8 cellular contexts compared by ENCODE assay signal in the genomic region with DNA sequence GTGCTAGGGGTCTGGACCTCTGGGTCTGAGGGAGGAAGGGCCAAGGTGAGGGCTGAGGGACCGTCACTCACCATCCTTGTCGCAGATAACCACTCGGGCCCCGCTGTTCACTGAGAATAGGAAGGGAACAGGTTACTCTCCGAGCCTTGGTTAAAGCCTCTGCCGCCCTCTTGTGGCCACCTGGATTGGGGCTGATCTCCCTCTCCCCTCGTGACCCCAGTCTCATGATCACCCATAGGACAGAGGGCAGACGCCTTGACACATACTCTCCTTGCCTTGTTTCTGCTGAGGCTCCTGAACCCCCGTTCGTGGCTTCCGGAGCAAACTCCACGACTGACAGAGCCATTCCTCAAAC. TPM values are rescaled to one million over a fixed set of nuclear protein-coding genes. Genes with fewer than 3 reads are reported as not detected.
A peak's percentile ranks its signal among the peaks of the same experiment; 100 is the strongest.
DNase-seq lines count a peak whose midpoint lies in the region; ATAC-seq, FAIRE-seq and TF ChIP-seq lines count a peak whose summit lies in the region.

No MANE protein-coding gene starts in this region.

- peaks cover 12% of the 10 kb centered on the region for H3K36me3 ChIP-seq in mesodermal cell (ENCODE audit: control insufficient read depth, insufficient read depth, low read length)

- CTCF ChIA-PET in activated CD8-positive, alpha-beta memory T cell treated with anti-CD3 and anti-CD28 coated beads, Interleukin-2, amount 10 ng/mL, durations not matched to agents 7 days and 5 days (lab: Charles Lee), result interaction anchor here (0.7 to 3.7 kb wide), 19 partner anchors 9 to 190 kb away, joined by 3 to 65 read pairs (median 4); a partner anchor contains a TSS

- WGBS in mesodermal cell (ENCODE audit: insufficient coverage in 2 of 2), 2 experiments, result 2% methylated on average over 10 to 12 of the region's 12 CpGs

- no peaks in the 10 kb centered on the region for H3K36me3 Mint-ChIP-seq in activated CD8-positive, alpha-beta memory T cell treated with anti-CD3 and anti-CD28 coated beads, Interleukin-2, amount 10 ng/mL, durations not matched to agents 7 days and 5 days
- peaks cover 14% of the 10 kb centered on the region for H3K36me3 Mint-ChIP-seq in endothelial cell (ENCODE audit: low read depth, unreplicated experiment)

- DNase-seq in AG08396 (ENCODE audit: low spot score) (peak; percentile 80), HTR-8/SVneo (ENCODE audit: insufficient read length, low spot score) (peak; percentile 90), NOMO-1 treated with DMSO at 0.1 percent for 48 hours (lab: John Stamatoyannopoulos, UW; ENCODE audit: unreplicated experiment) (peak; percentile 88), endothelial cell (ENCODE audit: low spot score) (peak; percentile 94)
- DNase-seq in activated CD8-positive, alpha-beta memory T cell treated with anti-CD3 and anti-CD28 coated beads, Interleukin-2, amount 10 ng/mL, durations not matched to agents 7 days and 5 days, result peak; percentile 97
- peak; percentile 74 for DNase-seq in stimulated activated CD8-positive, alpha-beta memory T cell treated with anti-CD3 and anti-CD28 coated beads, Interleukin-15, amount 100 ng/mL, for 24 hours (ENCODE audit: low read depth)

- peak; percentile 69 for ATAC-seq in GM19023 (IDR thresholded peaks at IDR 0.05; ENCODE audit: unreplicated experiment)
- peak; percentile 92 for ATAC-seq in activated CD8-positive, alpha-beta memory T cell treated with anti-CD3 and anti-CD28 coated beads, Interleukin-2, amount 10 ng/mL, durations not matched to agents 7 days and 5 days

- peak overlapping the region; percentile 76 for H3K4me3 Mint-ChIP-seq in activated CD8-positive, alpha-beta memory T cell treated with anti-CD3 and anti-CD28 coated beads, Interleukin-2, amount 10 ng/mL, durations not matched to agents 7 days and 5 days
- H3K4me3 Mint-ChIP-seq in endothelial cell (ENCODE audit: unreplicated experiment), result peak overlapping the region; percentile 97

- peaks cover 10% of the 10 kb centered on the region for H3K4me1 ChIP-seq in mesodermal cell (ENCODE audit: control insufficient read depth, insufficient read depth, low read length, poor library complexity, severe bottlenecking)

- no peaks in the 10 kb centered on the region for H3K27me3 Mint-ChIP-seq in activated CD8-positive, alpha-beta memory T cell treated with anti-CD3 and anti-CD28 coated beads, Interleukin-2, amount 10 ng/mL, durations not matched to agents 7 days and 5 days
- H3K27me3 Mint-ChIP-seq in endothelial cell (ENCODE audit: unreplicated experiment), result peaks cover 6% of the 10 kb centered on the region

- peak overlapping the region; percentile 55 for H3K4me3 ChIP-seq in mesodermal cell (ENCODE audit: extremely low read depth, insufficient read depth, low read length, poor library complexity, severe bottlenecking)

- no peaks in the 10 kb centered on the region for H3K9me3 Mint-ChIP-seq in activated CD8-positive, alpha-beta memory T cell treated with anti-CD3 and anti-CD28 coated beads, Interleukin-2, amount 10 ng/mL, durations not matched to agents 7 days and 5 days (ENCODE audit: low read depth)
- no peaks in the 10 kb centered on the region for H3K9me3 Mint-ChIP-seq in endothelial cell (ENCODE audit: unreplicated experiment)

- no peaks in the 10 kb centered on the region for H3K9me3 ChIP-seq in mesodermal cell (ENCODE audit: control insufficient read depth, low read length)

- peak; percentile 69 for TF ChIP-seq CTCF in endothelial cell (IDR thresholded peaks at IDR 0.05; ENCODE audit: unreplicated experiment)

- peak overlapping the region; percentile 93 for H3K27ac ChIP-seq in mesodermal cell (ENCODE audit: low read depth, low read length, severe bottlenecking)

- peak; percentile 77 for FAIRE-seq in HTR-8/SVneo (lab: Jason Lieb, UNC)

- H3K4me1 Mint-ChIP-seq in activated CD8-positive, alpha-beta memory T cell treated with anti-CD3 and anti-CD28 coated beads, Interleukin-2, amount 10 ng/mL, durations not matched to agents 7 days and 5 days, result peaks cover 16% of the 10 kb centered on the region
- H3K4me1 Mint-ChIP-seq in endothelial cell (ENCODE audit: unreplicated experiment), result peaks cover 27% of the 10 kb centered on the region

- peak overlapping the region; percentile 86 for H3K27ac Mint-ChIP-seq in activated CD8-positive, alpha-beta memory T cell treated with anti-CD3 and anti-CD28 coated beads, Interleukin-2, amount 10 ng/mL, durations not matched to agents 7 days and 5 days
- peak overlapping the region; percentile 97 for H3K27ac Mint-ChIP-seq in endothelial cell (ENCODE audit: unreplicated experiment)

RNA-seq across cellular contexts. Expression of a gene that starts 0.6 kb away (rescaled TPM):
- under 1 TPM; 0.38 to 0.59 TPM for total RNA-seq in activated CD8-positive, alpha-beta memory T cell treated with anti-CD3 and anti-CD28 coated beads, Interleukin-2, amount 10 ng/mL, durations not matched to agents 7 days and 5 days
- total RNA-seq in endothelial cell (ENCODE audit: unreplicated experiment), result 65.6 TPM
- 22.6 TPM for polyA plus RNA-seq in mesodermal cell (2013, experiment 1 of 2)
- polyA plus RNA-seq in mesodermal cell (2013, experiment 2 of 2), result 18.3 TPM

RNA-seq across cellular contexts. Expression of a gene that starts 24.9 kb away (rescaled TPM):
- 10 to 100 TPM; 46.7 to 54.6 TPM for total RNA-seq in activated CD8-positive, alpha-beta memory T cell treated with anti-CD3 and anti-CD28 coated beads, Interleukin-2, amount 10 ng/mL, durations not matched to agents 7 days and 5 days
- total RNA-seq in endothelial cell (ENCODE audit: unreplicated experiment), result 35.0 TPM
- polyA plus RNA-seq in mesodermal cell (2013, experiment 1 of 2), result 25.3 TPM
- 22.5 TPM for polyA plus RNA-seq in mesodermal cell (2013, experiment 2 of 2)

RNA-seq across cellular contexts. Expression of a gene that starts 32.7 kb away (rescaled TPM):
- total RNA-seq in activated CD8-positive, alpha-beta memory T cell treated with anti-CD3 and anti-CD28 coated beads, Interleukin-2, amount 10 ng/mL, durations not matched to agents 7 days and 5 days, result 1 to 10 TPM; 2.2 to 5.6 TPM
- total RNA-seq in endothelial cell (ENCODE audit: unreplicated experiment), result 14.1 TPM
- polyA plus RNA-seq in mesodermal cell (2013, experiment 1 of 2), result 20.0 TPM
- 17.7 TPM for polyA plus RNA-seq in mesodermal cell (2013, experiment 2 of 2)

RNA-seq across cellular contexts. Expression of a gene that starts 36.5 kb away (rescaled TPM):
- total RNA-seq in activated CD8-positive, alpha-beta memory T cell treated with anti-CD3 and anti-CD28 coated beads, Interleukin-2, amount 10 ng/mL, durations not matched to agents 7 days and 5 days, result 10 to 100 TPM; 32.1 to 89.7 TPM
- 65.8 TPM for total RNA-seq in endothelial cell (ENCODE audit: unreplicated experiment)
- polyA plus RNA-seq in mesodermal cell (2013, experiment 1 of 2), result 41.8 TPM
- polyA plus RNA-seq in mesodermal cell (2013, experiment 2 of 2), result 37.0 TPM

Comparison
In these comparisons a context has a peak if more than half of its experiments do, and no peak if none do; other contexts are left out.
1. Peak in every context shown above with its lines: DNase-seq, ATAC-seq, H3K4me3 ChIP-seq and H3K27ac ChIP-seq.
2. RNA of a gene that starts 0.6 kb away (total RNA-seq): 65.6 TPM in endothelial cell (single experiment); 0.38 to 0.59 TPM in activated CD8-positive, alpha-beta memory T cell treated with anti-CD3 and anti-CD28 coated beads, Interleukin-2, amount 10 ng/mL, durations not matched to agents 7 days and 5 days; every median in the first group is over 10 times any median in the second.